ENCODE assay signal across 39 cellular contexts in genomic region chr5:98163796-98164493, GRCh38.
DNase-seq lines count a peak whose midpoint lies in the region; FAIRE-seq and TF ChIP-seq lines count a peak whose summit lies in the region.
"Had no signal": no experiment of that assay in that cellular context is flagged by ENCODE, and none has a peak within 500 bp of the region (broad histone marks: within the 10 kb centered on the region; RNA-seq: fewer than 3 reads in every experiment).

No MANE protein-coding gene starts in this region.

- no peaks in the 10 kb centered on the region for H3K36me3 Mint-ChIP-seq in neural crest cell (ENCODE audit: low read depth)
- H3K36me3 Mint-ChIP-seq: memory B cell had no signal

- POLR2A ChIA-PET in H1 (lab: Charles Lee; ENCODE audit: partially characterized antibody) = no interaction called here

- no peaks in the 10 kb centered on the region for H3K79me1 ChIP-seq in H1 (ENCODE audit: low read depth, low read length)

- no peak overlapping the region for H3K4ac ChIP-seq in H1 (replicated peaks; ENCODE audit: insufficient read length, low read depth, low read length)

- no peak overlapping the region for H4K5ac ChIP-seq in H1 (ENCODE audit: insufficient read length, low read depth, low read length)

- H3K9me3 Mint-ChIP-seq in neural crest cell = peaks cover 3% of the 10 kb centered on the region
- H3K9me3 Mint-ChIP-seq: activated CD8-positive, alpha-beta T cell treated with anti-CD3 and anti-CD28 coated beads for 36 hours; activated T-helper 2 cell treated with anti-CD3 and anti-CD28 coated beads, Interferon-gamma antibody, Interleukin-2, Interleukin-4, amounts not matched to agents 10 μg/mL and 5 μg/mL and 100 μg/mL, durations not matched to agents 14 hours and 24 hours and 36 hours; memory B cell had no signal

- H2BK12ac ChIP-seq in H1 (ENCODE audit: low read depth, low read length) = no peak overlapping the region

- H3K14ac ChIP-seq in H1 (ENCODE audit: insufficient read length) = no peak overlapping the region

- no peak overlapping the region for H2AK5ac ChIP-seq in H1 (ENCODE audit: low read depth, low read length)

- TF ChIP-seq POLR2A in H1 (IDR thresholded peaks at IDR 0.05; ENCODE audit: control extremely low read depth in 1 of 2, low read depth in 2 of 2, low read length in 2 of 2) = no peak

- no peak overlapping the region for H3K18ac ChIP-seq in H1 (ENCODE audit: extremely low read depth, low read length)

- H3K9me3 ChIP-seq in H1 (ENCODE audit: insufficient read depth in 2 of 2, low read depth in 1 of 2, low read length in 1 of 2) (no peaks in the 10 kb centered on the region), hepatocyte (ENCODE audit: low read depth) (no peaks in the 10 kb centered on the region)
- H3K9me3 ChIP-seq: breast epithelium, esophagus muscularis mucosa, neutrophil, Peyer's patch, prostate gland, sigmoid colon, stomach, uterus had no signal

- no peaks in the 10 kb centered on the region for H3K23me2 ChIP-seq in H1 (ENCODE audit: low read depth, low read length)

- H3K4me1 ChIP-seq in H1 (replicated peaks in 1 of 4; ENCODE audit: control insufficient read depth in 3 of 4, insufficient read depth in 4 of 4, low read length in 3 of 4) = no peaks in the 10 kb centered on the region
- no peaks in the 10 kb centered on the region for H3K4me1 ChIP-seq in hepatocyte (ENCODE audit: insufficient read depth)
- H3K4me1 ChIP-seq: breast epithelium, esophagus muscularis mucosa, Peyer's patch, prostate gland, sigmoid colon, stomach, uterus had no signal

- H3K79me2 ChIP-seq in H1 (ENCODE audit: control insufficient read depth in 1 of 2, insufficient read depth in 2 of 2, low read length in 2 of 2) (no peaks in the 10 kb centered on the region), hepatocyte (no peaks in the 10 kb centered on the region)

- H3K9me2 ChIP-seq in hepatocyte (replicated peaks; ENCODE audit: insufficient read depth) = no peaks in the 10 kb centered on the region

- CTCF ChIA-PET in H1 (lab: Charles Lee; ENCODE audit: partially characterized antibody) = no interaction called here

- no peak overlapping the region for H3K9ac ChIP-seq in H1 (replicated peaks in 1 of 4; ENCODE audit: extremely low read depth in 1 of 4, low read depth in 3 of 4, low read length in 3 of 4)

- no peak overlapping the region for H4K8ac ChIP-seq in H1 (ENCODE audit: extremely low read depth, insufficient read depth, low read length)

- no peak overlapping the region for H3K4me3 Mint-ChIP-seq in neural crest cell
- H3K4me3 Mint-ChIP-seq: activated CD8-positive, alpha-beta T cell treated with anti-CD3 and anti-CD28 coated beads for 36 hours; memory B cell had no signal

- TF ChIP-seq RAD21 in H1 (IDR thresholded peaks at IDR 0.05 in 1 of 2, conservative IDR thresholded peaks at IDR 0.05 in 1 of 2; ENCODE audit: low read depth in 2 of 2, low read length in 2 of 2) = no peak

- no peaks in the 10 kb centered on the region for H4K20me1 ChIP-seq in H1 (replicated peaks in 1 of 2; ENCODE audit: control insufficient read depth in 1 of 2, insufficient read depth in 2 of 2, low read length in 2 of 2)
- H4K20me1 ChIP-seq in hepatocyte (ENCODE audit: insufficient read depth, poor library complexity, severe bottlenecking) = no peaks in the 10 kb centered on the region

- H2BK5ac ChIP-seq in H1 (ENCODE audit: low read depth, low read length) = no peak overlapping the region

- no peak overlapping the region for H2BK15ac ChIP-seq in H1 (ENCODE audit: low read length)

- H3K27me3 Mint-ChIP-seq in neural crest cell (ENCODE audit: low read depth) = no peaks in the 10 kb centered on the region
- H3K27me3 Mint-ChIP-seq: activated CD8-positive, alpha-beta T cell treated with anti-CD3 and anti-CD28 coated beads for 36 hours; memory B cell had no signal

- peaks cover 6% of the 10 kb centered on the region for H3K4me1 Mint-ChIP-seq in neural crest cell
- H3K4me1 Mint-ChIP-seq: memory B cell had no signal

- H3K56ac ChIP-seq in H1 (replicated peaks; ENCODE audit: insufficient read length, low read depth, low read length) = no peak overlapping the region

- no peak for FAIRE-seq in H1 (lab: Jason Lieb, UNC)
- FAIRE-seq: endometrium, frontal cortex, HTR-8/SVneo, K562 had no signal

- no peak overlapping the region for H2BK20ac ChIP-seq in H1 (ENCODE audit: low read length)

- DNase-seq in NCI-H1436 (lab: John Stamatoyannopoulos, UW) (peak; percentile 4), NCI-H1436 treated with DMSO at 0.1 percent for 48 hours (lab: John Stamatoyannopoulos, UW) (no peak), NCI-H226 (peak; percentile 11), H1 (ENCODE audit: low read depth in 1 of 2, low spot score in 2 of 2) (no peak), neural crest cell (ENCODE audit: low read depth, low spot score) (no peak), iPS-NIHi11 (ENCODE audit: low spot score) (no peak), hepatocyte (ENCODE audit: low spot score) (no peak)
- DNase-seq in activated CD8-positive, alpha-beta memory T cell treated with anti-CD3 and anti-CD28 coated beads, Interleukin-2, amount 50 U/mL, for 4 hours = no peak
- DNase-seq: 8988T; activated CD8-positive, alpha-beta T cell treated with anti-CD3 and anti-CD28 coated beads for 36 hours; activated naive CD4-positive, alpha-beta T cell treated with anti-CD3 and anti-CD28 coated beads, Interleukin-2, amount 50 U/mL, for 16 hours; amniotic stem cell; C1 segment of cervical spinal cord; COR-L47; DMS79 treated with DMSO at 0.1 percent for 48 hours; dorsolateral prefrontal cortex; GDM1; NCI-H1092; NCI-H2081 treated with DMSO at 0.1 percent for 48 hours; NCI-H510A treated with DMSO at 0.1 percent for 48 hours; Peyer's patch; SIG-M5; sigmoid colon; stimulated activated CD4-positive, alpha-beta T cell treated with anti-CD3 and anti-CD28 coated beads, Interleukin-12 subunit alpha, Interleukin-12 subunit beta, amount 100 ng/mL, for 4 hours; stimulated activated CD4-positive, alpha-beta T cell treated with anti-CD3 and anti-CD28 coated beads, Interleukin-2, amount 100 ng/mL, for 48 hours; stomach; SW 1271; T-helper 9 cell; uterus had no signal

- 66% methylated on average over 4 of the region's 4 CpGs; no CpG with 5 or more reads in 1 of the 2 experiments for WGBS in H1 (ENCODE audit: extremely low coverage in 1 of 2, insufficient coverage in 1 of 2, insufficient read length in 1 of 2, insufficient replicate concordance in 2 of 2, low coverage in 1 of 2, low lambda C conversion rate in 2 of 2, missing lambda C conversion rate in 1 of 2), 2 experiments
- WGBS in hepatocyte (ENCODE audit: low lambda C conversion rate, missing lambda C conversion rate) = 65% methylated on average over 4 of the region's 4 CpGs

- H2AFZ ChIP-seq in H1 (ENCODE audit: low read length) = peak overlapping the region; percentile 21; the same call in 1 of the 2 replicates
- H2AFZ ChIP-seq in hepatocyte = no peak overlapping the region

- TF ChIP-seq EP300 in H1 (IDR thresholded peaks at IDR 0.05; ENCODE audit: borderline replicate concordance in 1 of 2, low read depth in 2 of 2, low read length in 2 of 2) = no peak

- no peaks in the 10 kb centered on the region for H3K36me3 ChIP-seq in H1 (ENCODE audit: control insufficient read depth in 2 of 4, insufficient read depth in 4 of 4, low read length in 3 of 4)
- H3K36me3 ChIP-seq in hepatocyte (replicated peaks; ENCODE audit: insufficient read depth, low read depth) = no peaks in the 10 kb centered on the region
- H3K36me3 ChIP-seq: breast epithelium, esophagus muscularis mucosa, neutrophil, Peyer's patch, prostate gland, sigmoid colon, stomach, uterus had no signal

- H2BK120ac ChIP-seq in H1 (replicated peaks; ENCODE audit: low read depth, low read length) = no peak overlapping the region

- H3K27me3 ChIP-seq in H1 (replicated peaks in 1 of 4; ENCODE audit: control insufficient read depth in 3 of 4, extremely low read depth in 1 of 4, insufficient read depth in 3 of 4, low read length in 3 of 4) (no peaks in the 10 kb centered on the region), hepatocyte (no peaks in the 10 kb centered on the region)
- H3K27me3 ChIP-seq: breast epithelium, esophagus muscularis mucosa, neutrophil, Peyer's patch, sigmoid colon, stomach, uterus had no signal

- H3K27ac ChIP-seq in H1 (ENCODE audit: low read depth, low read length) (no peak overlapping the region), hepatocyte (no peak overlapping the region)
- H3K27ac ChIP-seq: breast epithelium, dorsolateral prefrontal cortex, esophagus muscularis mucosa, neutrophil, Peyer's patch, prostate gland, sigmoid colon, stomach, uterus had no signal

- peak overlapping the region; percentile 64 for H3K27ac Mint-ChIP-seq in neural crest cell (ENCODE audit: unreplicated experiment)
- H3K27ac Mint-ChIP-seq: activated CD8-positive, alpha-beta T cell treated with anti-CD3 and anti-CD28 coated beads for 36 hours; activated T-helper 2 cell treated with anti-CD3 and anti-CD28 coated beads, Interferon-gamma antibody, Interleukin-2, Interleukin-4, amounts not matched to agents 10 μg/mL and 5 μg/mL and 100 μg/mL, durations not matched to agents 14 hours and 24 hours and 36 hours; memory B cell had no signal

- H3K23ac ChIP-seq in H1 (ENCODE audit: insufficient read length) = no peak overlapping the region

- H4K91ac ChIP-seq in H1 (replicated peaks; ENCODE audit: insufficient read length, low read length) = no peak overlapping the region

- H3K4me2 ChIP-seq in H1 (ENCODE audit: insufficient read depth in 1 of 2, low read depth in 2 of 2, low read length in 2 of 2) (no peak overlapping the region), hepatocyte (no peak overlapping the region)

- H3K4me3 ChIP-seq in H1 (ENCODE audit: extremely low read depth in 1 of 4, insufficient read depth in 2 of 4, low read depth in 3 of 4, low read length in 4 of 4) (no peak overlapping the region), hepatocyte (no peak overlapping the region)
- H3K4me3 ChIP-seq: breast epithelium, dorsolateral prefrontal cortex, esophagus muscularis mucosa, K562, Peyer's patch, prostate gland, sigmoid colon, stomach, uterus had no signal

- no peak for TF ChIP-seq CTCF in H1 (IDR thresholded peaks at IDR 0.05; ENCODE audit: control extremely low read depth in 1 of 3, insufficient read depth in 1 of 3, low read depth in 1 of 3, low read length in 3 of 3)
- TF ChIP-seq CTCF in neural crest cell (conservative IDR thresholded peaks at IDR 0.05) = no peak
- no peak for TF ChIP-seq CTCF in hepatocyte (IDR thresholded peaks at IDR 0.05; ENCODE audit: poor library complexity)

TF ChIP-seq in H1, 55 proteins besides CTCF, POLR2A, EP300 and RAD21:
- TF ChIP-seq SAP30 (IDR thresholded peaks at IDR 0.05; ENCODE audit: insufficient read depth, insufficient replicate concordance, low read length) (no peak), TBP (IDR thresholded peaks at IDR 0.05; ENCODE audit: low read depth, low read length) (no peak), BCL11A (IDR thresholded peaks at IDR 0.05; ENCODE audit: low read depth in 2 of 2, low read length in 2 of 2) (no peak), PHF8 (conservative IDR thresholded peaks at IDR 0.05; ENCODE audit: low read depth, low read length) (no peak), CREB1 (IDR thresholded peaks at IDR 0.05) (no peak)

Comparison
In these comparisons a context has a peak if more than half of its experiments do, and no peak if none do; other contexts are left out.
1. DNase-seq: peak in NCI-H1436 (single experiment) and NCI-H226 (single experiment); none in NCI-H1436 treated with DMSO at 0.1 percent for 48 hours (single experiment), H1 (0 of 2), neural crest cell (single experiment), iPS-NIHi11 (single experiment), activated CD8-positive, alpha-beta memory T cell treated with anti-CD3 and anti-CD28 coated beads, Interleukin-2, amount 50 U/mL, for 4 hours (single experiment) and hepatocyte (single experiment).